In genomic region chr1:169003864-169004516, GRCh38 we compare ENCODE assay signal across 12 cellular contexts.
A peak's percentile ranks its signal among the peaks of the same experiment; 100 is the strongest.
DNase-seq lines count a peak whose midpoint lies in the region; ATAC-seq, FAIRE-seq and TF ChIP-seq lines count a peak whose summit lies in the region.
"Had no signal": no experiment of that assay in that cellular context is flagged by ENCODE, and none has a peak within 500 bp of the region (broad histone marks: within the 10 kb centered on the region; RNA-seq: fewer than 3 reads in every experiment).

No MANE protein-coding gene starts in this region.

- H3K4me3 ChIP-seq in endothelial cell of umbilical vein (replicated peaks in 1 of 3; ENCODE audit: insufficient read depth in 1 of 3, low read depth in 1 of 3, low read length in 3 of 3) = no peak overlapping the region
- H3K4me3 ChIP-seq in lower lobe of right lung = no peak overlapping the region
- no peak overlapping the region for H3K4me3 ChIP-seq in aorta (ENCODE audit: low read length in 2 of 2)

- POLR2A ChIA-PET in endothelial cell of umbilical vein (lab: Charles Lee) = no interaction called here

- DNase-seq in endothelial cell of umbilical vein (ENCODE audit: low read depth, low spot score) = peak; percentile 69
- DNase-seq in lower lobe of right lung = peak; percentile 62
- DNase-seq in aorta = peak; percentile 73 to 79
- DNase-seq: NCI-H1105; NCI-H510A; stimulated activated CD4-positive, alpha-beta T cell treated with anti-CD3 and anti-CD28 coated beads, Interleukin-4, amount 100 ng/mL, for 1 hour; stimulated activated naive CD8-positive, alpha-beta T cell treated with anti-CD3 and anti-CD28 coated beads, Interleukin-15, amount 100 ng/mL, for 72 hours had no signal

- CTCF ChIA-PET in endothelial cell of umbilical vein (lab: Charles Lee) = interaction anchor here (0.9 kb wide), 1 partner anchor 345 kb away, joined by 3 read pairs; no protein-coding TSS in a partner anchor

- H2AFZ ChIP-seq in endothelial cell of umbilical vein (ENCODE audit: low read depth, low read length) = no peak overlapping the region

- no peaks in the 10 kb centered on the region for H4K20me1 ChIP-seq in endothelial cell of umbilical vein (replicated peaks; ENCODE audit: control insufficient read depth, extremely low read depth, insufficient read depth, low read length)

- no peak for TF ChIP-seq RAD21 in Ishikawa (IDR thresholded peaks at IDR 0.05; ENCODE audit: low read depth)

- no peaks in the 10 kb centered on the region for H3K79me2 ChIP-seq in endothelial cell of umbilical vein (ENCODE audit: control insufficient read depth, insufficient read depth, low read length)

- no peaks in the 10 kb centered on the region for H3K9me1 ChIP-seq in endothelial cell of umbilical vein (replicated peaks; ENCODE audit: control insufficient read depth, extremely low read depth, insufficient read depth, low read length)

- H3K36me3 ChIP-seq in endothelial cell of umbilical vein (ENCODE audit: control insufficient read depth in 2 of 2, extremely low read depth in 1 of 2, insufficient read depth in 2 of 2, low read length in 2 of 2) = no peaks in the 10 kb centered on the region
- no peaks in the 10 kb centered on the region for H3K36me3 ChIP-seq in lower lobe of right lung
- H3K36me3 ChIP-seq in aorta (ENCODE audit: control insufficient read depth in 1 of 2, insufficient read depth in 2 of 2, low read length in 1 of 2) = no peaks in the 10 kb centered on the region

- no peak for TF ChIP-seq POLR2A in endothelial cell of umbilical vein (IDR thresholded peaks at IDR 0.05; ENCODE audit: low read depth, low read length)

- H3K9ac ChIP-seq in endothelial cell of umbilical vein (replicated peaks; ENCODE audit: extremely low read depth, insufficient read depth, low read length) = no peak overlapping the region

- no peaks in the 10 kb centered on the region for H3K9me3 ChIP-seq in endothelial cell of umbilical vein (replicated peaks; ENCODE audit: control insufficient read depth, insufficient read depth, low read length)
- no peaks in the 10 kb centered on the region for H3K9me3 ChIP-seq in lower lobe of right lung
- no peaks in the 10 kb centered on the region for H3K9me3 ChIP-seq in aorta (ENCODE audit: control insufficient read depth, low read length)

- H3K27ac ChIP-seq in endothelial cell of umbilical vein (ENCODE audit: insufficient read depth, low read depth, low read length) (no peak overlapping the region), lower lobe of right lung (no peak overlapping the region), aorta (ENCODE audit: low read depth in 1 of 2, low read length in 2 of 2) (peak overlapping the region; percentile 26 to 60)
- H3K27ac ChIP-seq: HL-60 had no signal

- intact Hi-C loops in endothelial cell of umbilical vein (cut with micrococcal nuclease) = no loop called here
- intact Hi-C loops in lower lobe of right lung (cut with DNase I) = no loop called here
- intact Hi-C loops in aorta (cut with DNase I) = loop anchor here in 1 of 2 donors (10.0 kb wide), 1 partner anchor 101 kb away; the partner anchor contains the start of gene ATP1B1

- H3K4me1 ChIP-seq in endothelial cell of umbilical vein (ENCODE audit: control insufficient read depth, extremely low read depth, insufficient read depth, low read length) (no peaks in the 10 kb centered on the region), lower lobe of right lung (peaks cover 4% of the 10 kb centered on the region), aorta (ENCODE audit: control insufficient read depth in 1 of 2, insufficient read depth in 2 of 2, low read length in 2 of 2) (peaks cover 0 to 4% of the 10 kb centered on the region in 2 donors)

- TF ChIP-seq CTCF in endothelial cell of umbilical vein (IDR thresholded peaks at IDR 0.05; ENCODE audit: extremely low read depth in 1 of 2, insufficient read depth in 1 of 2, low read depth in 1 of 2, low read length in 2 of 2) (no peak), lower lobe of right lung (IDR thresholded peaks at IDR 0.05) (no peak)

- 77 to 83% methylated on average over 1 of the region's 1 CpG for WGBS in aorta, 2 donors

- peaks cover 0 to 2% of the 10 kb centered on the region in 2 experiments for H3K27me3 ChIP-seq in endothelial cell of umbilical vein (ENCODE audit: control insufficient read depth in 2 of 2, insufficient read depth in 2 of 2, low read length in 2 of 2)
- no peaks in the 10 kb centered on the region for H3K27me3 ChIP-seq in lower lobe of right lung (ENCODE audit: low read depth)
- no peaks in the 10 kb centered on the region for H3K27me3 ChIP-seq in aorta (ENCODE audit: control insufficient read depth in 1 of 2, insufficient read depth in 2 of 2, low read length in 1 of 2)

- peak; percentile 18 for FAIRE-seq in endothelial cell of umbilical vein (lab: Jason Lieb, UNC)

- dilution Hi-C loops in endothelial cell of umbilical vein (cut with MboI; ENCODE audit: extremely low pct_ligation_motif_present, low sequenced_read_pairs) = no loop called here

- BruUV-seq in endothelial cell of umbilical vein (replicated peaks; lab: Mats Ljungman, UMichigan) = no TSS peak

- peak; percentile 50 for TF ChIP-seq EP300 in Ishikawa (IDR thresholded peaks at IDR 0.05; ENCODE audit: borderline replicate concordance)

- no peak overlapping the region for H3K4me2 ChIP-seq in endothelial cell of umbilical vein (ENCODE audit: insufficient read depth, low read length)

- ATAC-seq in lower lobe of right lung = peak; percentile 19 to 51
- peak; percentile 38 for ATAC-seq in aorta (ENCODE audit: low FRiP score)
- ATAC-seq in HG03025 (IDR thresholded peaks at IDR 0.05; ENCODE audit: low FRiP score, unreplicated experiment) = no peak
- no peak for ATAC-seq in HG03175 (IDR thresholded peaks at IDR 0.05; ENCODE audit: unreplicated experiment)
- no peak for ATAC-seq in GM18502 (IDR thresholded peaks at IDR 0.05; ENCODE audit: poor library complexity, unreplicated experiment)
- ATAC-seq: stimulated activated naive CD8-positive, alpha-beta T cell treated with anti-CD3 and anti-CD28 coated beads, Interleukin-15, amount 100 ng/mL, for 72 hours had no signal

TF ChIP-seq in Ishikawa, 13 proteins besides CTCF, POLR2A, EP300 and RAD21:
- no peak for TF ChIP-seq FOXM1 (IDR thresholded peaks at IDR 0.05; ENCODE audit: borderline replicate concordance, low read depth)
- peak; percentile 61 for TF ChIP-seq NFIC (IDR thresholded peaks at IDR 0.05)
- peak; percentile 62 for TF ChIP-seq TEAD4 (IDR thresholded peaks at IDR 0.05)
- TF ChIP-seq CEBPB (IDR thresholded peaks at IDR 0.05) = no peak

TF ChIP-seq in endothelial cell of umbilical vein, 7 proteins besides CTCF, POLR2A, EP300 and RAD21:
- TF ChIP-seq MYC (IDR thresholded peaks at IDR 0.05; ENCODE audit: low read depth, low read length) (no peak), GATA2 (IDR thresholded peaks at IDR 0.05; ENCODE audit: insufficient read depth, insufficient read length, low read depth, low read length) (no peak), JUN (IDR thresholded peaks at IDR 0.05; ENCODE audit: borderline replicate concordance, insufficient read depth, insufficient read length, low read depth) (no peak), MAX (IDR thresholded peaks at IDR 0.05; ENCODE audit: insufficient read depth, insufficient read length) (no peak), FOS (IDR thresholded peaks at IDR 0.05; ENCODE audit: borderline replicate concordance, insufficient read depth, low read length) (no peak), POLR2AphosphoS5 (IDR thresholded peaks at IDR 0.05; ENCODE audit: insufficient read depth, low read depth, low read length) (no peak), EZH2 (IDR thresholded peaks at IDR 0.05; ENCODE audit: borderline replicate concordance, low read depth, low read length, severe bottlenecking) (no peak)

Comparison
In these comparisons a context has a peak if more than half of its experiments do, and no peak if none do; other contexts are left out.
1. H3K27ac ChIP-seq: peak in aorta (2 of 2); none in endothelial cell of umbilical vein (single experiment) and lower lobe of right lung (single experiment).
2. ATAC-seq: peak in lower lobe of right lung (2 of 2) and aorta (single experiment); none in HG03025 (single experiment), HG03175 (single experiment) and GM18502 (single experiment).
3. Peak in every context shown above with its lines, with median percentiles within 50 percentile points of each other: DNase-seq.